ENCODE assay signal across 8 cellular contexts in the genomic region with DNA sequence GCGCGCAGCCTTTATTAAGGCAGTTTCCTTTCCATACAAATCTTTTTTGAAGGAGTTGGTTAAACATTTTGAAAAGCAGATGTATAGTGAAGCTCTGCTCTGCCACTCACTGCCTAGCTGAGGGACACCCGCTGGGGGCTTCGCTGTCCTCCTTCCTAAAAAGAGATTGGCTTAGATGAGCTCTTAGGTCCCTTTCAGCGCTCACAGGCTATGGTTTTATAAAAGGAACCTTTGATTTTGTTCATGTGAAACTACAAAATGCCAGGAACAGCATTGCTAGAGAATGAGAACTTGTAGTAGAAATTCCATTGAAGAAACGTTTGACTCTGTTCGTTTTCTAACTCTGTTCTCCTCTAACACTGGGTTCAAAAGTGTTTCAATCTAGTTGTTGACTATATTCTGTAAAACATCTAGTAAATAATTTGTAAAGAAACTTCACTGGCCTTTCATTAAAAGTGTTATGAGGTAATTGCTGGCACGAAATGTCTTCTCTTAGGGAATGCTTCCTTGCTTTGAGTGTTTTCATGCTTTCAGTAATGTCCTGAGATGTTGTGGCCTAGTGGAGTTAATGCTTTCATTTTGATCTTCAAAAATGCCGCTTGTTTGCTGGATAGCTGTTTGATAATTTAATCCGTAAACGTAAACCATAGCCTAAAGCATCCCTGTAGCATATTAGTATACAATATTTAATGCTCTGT. TPM values are rescaled to one million over a fixed set of nuclear protein-coding genes. Genes with fewer than 3 reads are reported as not detected.
DNase-seq lines count a peak whose midpoint lies in the region; ATAC-seq and TF ChIP-seq lines count a peak whose summit lies in the region.

No MANE protein-coding gene starts in this region.

- intact Hi-C loops in stomach (cut with DNase I; ENCODE audit: low total_unique reads): no loop called here

- peaks cover 0 to 1% of the 10 kb centered on the region in 2 donors for H3K36me3 Mint-ChIP-seq in activated T-cell treated with anti-CD3 and anti-CD28 coated beads, Interleukin-2, amount 50 U/mL, for 72 hours (ENCODE audit: insufficient read depth in 2 of 2)
- H3K36me3 Mint-ChIP-seq in activated naive CD8-positive, alpha-beta T cell treated with anti-CD3 and anti-CD28 coated beads for 36 hours: peaks cover 24% of the 10 kb centered on the region

- H3K4me3 ChIP-seq in iPS-20b (ENCODE audit: low read length) (peak overlapping the region; percentile 88), stomach (peak overlapping the region; percentile 67 to 93 (median 90))

- H3K27ac Mint-ChIP-seq in activated T-cell treated with anti-CD3 and anti-CD28 coated beads, Interleukin-2, amount 50 U/mL, for 72 hours: peak overlapping the region; percentile 84
- peak overlapping the region; percentile 95 for H3K27ac Mint-ChIP-seq in activated naive CD8-positive, alpha-beta T cell treated with anti-CD3 and anti-CD28 coated beads for 36 hours

- no peaks in the 10 kb centered on the region for H3K9me3 ChIP-seq in iPS-20b (ENCODE audit: insufficient read depth, low read depth, low read length)
- no peaks in the 10 kb centered on the region for H3K9me3 ChIP-seq in stomach

- H3K27ac ChIP-seq in iPS-20b (ENCODE audit: low read length): no peak overlapping the region
- peak overlapping the region; percentile 71 to 100 (median 99) for H3K27ac ChIP-seq in stomach

- peaks cover 51% of the 10 kb centered on the region for H3K4me1 Mint-ChIP-seq in activated T-cell treated with anti-CD3 and anti-CD28 coated beads, Interleukin-2, amount 50 U/mL, for 72 hours (ENCODE audit: low read depth)
- H3K4me1 Mint-ChIP-seq in activated naive CD8-positive, alpha-beta T cell treated with anti-CD3 and anti-CD28 coated beads for 36 hours: peaks cover 41% of the 10 kb centered on the region

- TF ChIP-seq CTCF in stomach (IDR thresholded peaks at IDR 0.05): no peak

- no peaks in the 10 kb centered on the region for H3K9me3 Mint-ChIP-seq in activated T-cell treated with anti-CD3 and anti-CD28 coated beads, Interleukin-2, amount 50 U/mL, for 72 hours
- no peaks in the 10 kb centered on the region for H3K9me3 Mint-ChIP-seq in activated naive CD8-positive, alpha-beta T cell treated with anti-CD3 and anti-CD28 coated beads for 36 hours

- H3K27me3 ChIP-seq in iPS-20b (ENCODE audit: insufficient read depth, low read length): peaks cover 16% of the 10 kb centered on the region
- no peaks in the 10 kb centered on the region for H3K27me3 ChIP-seq in stomach

- peak overlapping the region; percentile 92 for H3K9ac ChIP-seq in iPS-20b (ENCODE audit: low read depth, low read length)

- TF ChIP-seq POLR2A in stomach (IDR thresholded peaks at IDR 0.05): no peak

- no peaks in the 10 kb centered on the region for H3K36me3 ChIP-seq in iPS-20b (ENCODE audit: insufficient read depth, low read depth, low read length)
- H3K36me3 ChIP-seq in stomach: no peaks in the 10 kb centered on the region

- WGBS in stomach, 5 donors: 3 to 7% (median 5%) methylated on average over 11 of the region's 11 CpGs

- no peak for DNase-seq in activated T-cell treated with anti-CD3 and anti-CD28 coated beads, Interleukin-2, amount 50 U/mL, for 72 hours
- no peak for DNase-seq in activated T-cell treated with anti-CD3 and anti-CD28 coated beads, Interleukin-2, amount 50 U/mL, for 1 hour
- DNase-seq in activated naive CD8-positive, alpha-beta T cell treated with anti-CD3 and anti-CD28 coated beads for 36 hours: no peak
- DNase-seq in stomach: no peak
- no peak for DNase-seq in SW480 (ENCODE audit: low spot score)
- DNase-seq in NCI-H524 treated with DMSO at 0.1 percent for 48 hours (lab: John Stamatoyannopoulos, UW): no peak
- DNase-seq in NCI-H345 (lab: John Stamatoyannopoulos, UW): no peak

- no peak for ATAC-seq in activated T-cell treated with anti-CD3 and anti-CD28 coated beads, Interleukin-2, amount 50 U/mL, for 72 hours (replicated peaks in 1 of 2)

- peak overlapping the region; percentile 97 to 99 for H3K4me3 Mint-ChIP-seq in activated T-cell treated with anti-CD3 and anti-CD28 coated beads, Interleukin-2, amount 50 U/mL, for 72 hours
- H3K4me3 Mint-ChIP-seq in activated naive CD8-positive, alpha-beta T cell treated with anti-CD3 and anti-CD28 coated beads for 36 hours: peak overlapping the region; percentile 96

- no peak for TF ChIP-seq EP300 in stomach (IDR thresholded peaks at IDR 0.05)

- H3K4me1 ChIP-seq in iPS-20b (ENCODE audit: insufficient read depth, low read length) (peaks cover 8% of the 10 kb centered on the region; the same call in 1 of the 2 replicates), stomach (peaks cover 36 to 55% (median 49%) of the 10 kb centered on the region in 4 donors)

- H3K27me3 Mint-ChIP-seq in activated T-cell treated with anti-CD3 and anti-CD28 coated beads, Interleukin-2, amount 50 U/mL, for 72 hours (ENCODE audit: low read depth): peaks cover 5% of the 10 kb centered on the region
- H3K27me3 Mint-ChIP-seq in activated naive CD8-positive, alpha-beta T cell treated with anti-CD3 and anti-CD28 coated beads for 36 hours: peaks cover 5% of the 10 kb centered on the region

RNA-seq across cellular contexts. Expression of a gene that starts 1.6 kb away (rescaled TPM):
- total RNA-seq in activated T-cell treated with anti-CD3 and anti-CD28 coated beads, Interleukin-2, amount 50 U/mL, for 72 hours: 10 to 100 TPM; 80.6 to 95.5 TPM
- total RNA-seq in activated naive CD8-positive, alpha-beta T cell treated with anti-CD3 and anti-CD28 coated beads for 36 hours: 10 to 100 TPM; 71.0 to 74.3 TPM
- 100 to 1,000 TPM in 4 of 5 donors, 10 to 100 TPM in 1; 85.8 to 157 (median 141) TPM for total RNA-seq in stomach
- 10 to 100 TPM; 52.6 to 62.0 (median 61.8) TPM for polyA plus RNA-seq in stomach

RNA-seq across cellular contexts. Expression of a gene that starts 52.7 kb away (rescaled TPM):
- total RNA-seq in activated T-cell treated with anti-CD3 and anti-CD28 coated beads, Interleukin-2, amount 50 U/mL, for 72 hours: 100 to 1,000 TPM; 295 to 377 TPM
- 100 to 1,000 TPM; 409 to 421 TPM for total RNA-seq in activated naive CD8-positive, alpha-beta T cell treated with anti-CD3 and anti-CD28 coated beads for 36 hours
- 100 to 1,000 TPM in 4 of 5 donors, 10 to 100 TPM in 1; 48.4 to 401 (median 202) TPM for total RNA-seq in stomach
- 10 to 100 TPM; 44.3 to 83.9 (median 51.9) TPM for polyA plus RNA-seq in stomach
